8 cellular contexts compared by ENCODE assay signal in the genomic region with DNA sequence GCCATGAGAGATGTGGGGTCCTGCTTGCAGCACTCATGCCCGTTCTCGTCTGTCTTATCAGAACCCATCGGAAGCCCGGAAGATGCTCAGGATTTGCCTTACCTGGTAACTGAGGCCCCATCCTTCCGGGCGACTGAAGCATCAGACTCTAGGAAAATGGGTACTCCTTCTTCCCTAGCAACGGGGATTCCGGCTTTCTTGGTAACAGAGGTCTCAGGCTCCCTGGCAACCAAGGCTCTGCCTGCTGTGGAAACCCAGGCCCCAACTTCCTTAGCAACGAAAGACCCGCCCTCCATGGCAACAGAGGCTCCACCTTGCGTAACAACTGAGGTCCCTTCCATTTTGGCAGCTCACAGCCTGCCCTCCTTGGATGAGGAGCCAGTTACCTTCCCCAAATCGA. TPM values are rescaled to one million over a fixed set of nuclear protein-coding genes. Genes with fewer than 3 reads are reported as not detected.
A peak's percentile ranks its signal among the peaks of the same experiment; 100 is the strongest.
DNase-seq lines count a peak whose midpoint lies in the region; ATAC-seq and TF ChIP-seq lines count a peak whose summit lies in the region.

No MANE protein-coding gene starts in this region.

- H3F3A ChIP-seq in smooth muscle cell (ENCODE audit: low read depth) = peaks cover under 1% of the 10 kb centered on the region

- no peaks in the 10 kb centered on the region for H3K9me3 ChIP-seq in OCI-LY3 (ENCODE audit: insufficient read depth, low read length)
- H3K9me3 ChIP-seq in smooth muscle cell (replicated peaks; ENCODE audit: low read depth) = no peaks in the 10 kb centered on the region

- no peak for TF ChIP-seq CTCF in OCI-LY3 (IDR thresholded peaks at IDR 0.05; ENCODE audit: low read depth, low read length)
- TF ChIP-seq CTCF in smooth muscle cell (IDR thresholded peaks at IDR 0.05; ENCODE audit: borderline replicate concordance, insufficient read depth, poor library complexity, severe bottlenecking) = no peak

- ATAC-seq in GM18868 (IDR thresholded peaks at IDR 0.05; ENCODE audit: unreplicated experiment) (peak; percentile 73), HG03139 (IDR thresholded peaks at IDR 0.05; ENCODE audit: unreplicated experiment) (no peak)
- ATAC-seq in activated T-cell treated with anti-CD3 and anti-CD28 coated beads, Interleukin-2, amount 50 U/mL, for 72 hours (replicated peaks in 1 of 2) = peak; percentile 59 to 70

- no peaks in the 10 kb centered on the region for H3K27me3 ChIP-seq in OCI-LY3 (ENCODE audit: low read depth, low read length)
- no peaks in the 10 kb centered on the region for H3K27me3 ChIP-seq in smooth muscle cell (ENCODE audit: low read depth)

- H3K4me2 ChIP-seq in OCI-LY3 (ENCODE audit: low read length) (peak overlapping the region; percentile 45), smooth muscle cell (no peak overlapping the region)

- H3K36me3 Mint-ChIP-seq in activated T-cell treated with anti-CD3 and anti-CD28 coated beads, Interleukin-2, amount 50 U/mL, for 72 hours (ENCODE audit: insufficient read depth in 2 of 2) = peaks cover 0 to under 1% of the 10 kb centered on the region in 2 donors

- intact Hi-C loops in posterior vena cava (cut with DNase I) = no loop called here

- peak overlapping the region; percentile 84 for H3K27ac Mint-ChIP-seq in activated T-cell treated with anti-CD3 and anti-CD28 coated beads, Interleukin-2, amount 50 U/mL, for 72 hours

- peaks cover 51% of the 10 kb centered on the region for H3K4me1 Mint-ChIP-seq in activated T-cell treated with anti-CD3 and anti-CD28 coated beads, Interleukin-2, amount 50 U/mL, for 72 hours (ENCODE audit: low read depth)

- 77% methylated on average over 12 of the region's 12 CpGs for WGBS in smooth muscle cell (ENCODE audit: low lambda C conversion rate)

- peaks cover 17% of the 10 kb centered on the region for H3K36me3 ChIP-seq in OCI-LY3 (replicated peaks; ENCODE audit: low read depth, low read length)
- peaks cover 4% of the 10 kb centered on the region for H3K36me3 ChIP-seq in smooth muscle cell (ENCODE audit: low read depth)

- H4K20me1 ChIP-seq in OCI-LY3 (ENCODE audit: insufficient read depth, low read length) (no peaks in the 10 kb centered on the region), smooth muscle cell (ENCODE audit: low read depth) (no peaks in the 10 kb centered on the region)

- DNase-seq in activated T-cell treated with anti-CD3 and anti-CD28 coated beads, Interleukin-2, amount 50 U/mL, for 72 hours = peak; percentile 77 to 82
- DNase-seq in germinal center (ENCODE audit: low spot score) (peak; percentile 91), posterior vena cava (ENCODE audit: low spot score) (peak; percentile 93), smooth muscle cell (lab: John Stamatoyannopoulos, UW; ENCODE audit: unreplicated experiment) (no peak), NCI-H2227 treated with DMSO at 0.1 percent for 48 hours (lab: John Stamatoyannopoulos, UW) (no peak)

- no peak overlapping the region for H3K9ac ChIP-seq in OCI-LY3 (ENCODE audit: low read length)
- no peak overlapping the region for H3K9ac ChIP-seq in smooth muscle cell (ENCODE audit: low read depth)

- H3K4me1 ChIP-seq in OCI-LY3 (ENCODE audit: low read length) = peaks cover 10% of the 10 kb centered on the region
- no peaks in the 10 kb centered on the region for H3K4me1 ChIP-seq in smooth muscle cell (ENCODE audit: low read depth)

- no peaks in the 10 kb centered on the region for H3K9me3 Mint-ChIP-seq in activated T-cell treated with anti-CD3 and anti-CD28 coated beads, Interleukin-2, amount 50 U/mL, for 72 hours

- H3K79me2 ChIP-seq in OCI-LY3 (ENCODE audit: low read length) = no peaks in the 10 kb centered on the region
- H3K79me2 ChIP-seq in smooth muscle cell (ENCODE audit: low read depth) = no peaks in the 10 kb centered on the region

- no peaks in the 10 kb centered on the region for H3K27me3 Mint-ChIP-seq in activated T-cell treated with anti-CD3 and anti-CD28 coated beads, Interleukin-2, amount 50 U/mL, for 72 hours (ENCODE audit: low read depth)

- peak overlapping the region; percentile 69 for H2AFZ ChIP-seq in OCI-LY3 (ENCODE audit: low read depth, low read length)
- no peak overlapping the region for H2AFZ ChIP-seq in smooth muscle cell (ENCODE audit: low read depth)

- H3K27ac ChIP-seq in OCI-LY3 (ENCODE audit: low read length) = no peak overlapping the region
- H3K27ac ChIP-seq in smooth muscle cell (ENCODE audit: low read depth) = no peak overlapping the region

- peak overlapping the region; percentile 64 to 76 for H3K4me3 Mint-ChIP-seq in activated T-cell treated with anti-CD3 and anti-CD28 coated beads, Interleukin-2, amount 50 U/mL, for 72 hours

- H3K4me3 ChIP-seq in OCI-LY3 (ENCODE audit: low read length) = peak overlapping the region; percentile 53
- no peak overlapping the region for H3K4me3 ChIP-seq in smooth muscle cell

RNA-seq across cellular contexts. Expression of gene PI16, which starts 8.3 kb away (rescaled TPM):
- 1 to 10 TPM in 1 of 2 donors, under 1 TPM in 1; 0.14 to 4.2 TPM for total RNA-seq in activated T-cell treated with anti-CD3 and anti-CD28 coated beads, Interleukin-2, amount 50 U/mL, for 72 hours
- total RNA-seq in posterior vena cava (100 to 1,000 TPM in 1 of 2 donors, 10 to 100 TPM in 1; 51.4 to 221 TPM), smooth muscle cell (1.2 and 4.1 TPM in 2 replicates)
- 7.2 and 9.6 TPM in 2 replicates for polyA plus RNA-seq in smooth muscle cell

RNA-seq across cellular contexts. Expression of gene MTCH1, which starts 23.1 kb away (rescaled TPM):
- 100 to 1,000 TPM; 116 to 149 TPM for total RNA-seq in activated T-cell treated with anti-CD3 and anti-CD28 coated beads, Interleukin-2, amount 50 U/mL, for 72 hours
- 100 to 1,000 TPM; 148 to 150 TPM for total RNA-seq in posterior vena cava
- 200 and 225 TPM in 2 replicates for total RNA-seq in smooth muscle cell
- 441 and 517 TPM in 2 replicates for polyA plus RNA-seq in smooth muscle cell

RNA-seq across cellular contexts. Expression of gene FGD2, which starts 42.6 kb away (rescaled TPM):
- 1 to 10 TPM; 1.4 to 3.2 TPM for total RNA-seq in activated T-cell treated with anti-CD3 and anti-CD28 coated beads, Interleukin-2, amount 50 U/mL, for 72 hours
- total RNA-seq in posterior vena cava = 10 to 100 TPM; 23.2 to 35.5 TPM
- not detected in 2 replicates for total RNA-seq in smooth muscle cell
- polyA plus RNA-seq in smooth muscle cell = not detected in 2 replicates

Comparison
In these comparisons a context has a peak if more than half of its experiments do, and no peak if none do; other contexts are left out.
1. DNase-seq: peak in activated T-cell treated with anti-CD3 and anti-CD28 coated beads, Interleukin-2, amount 50 U/mL, for 72 hours (2 of 2), germinal center (single experiment) and posterior vena cava (single experiment); none in smooth muscle cell (single experiment) and NCI-H2227 treated with DMSO at 0.1 percent for 48 hours (single experiment).
2. RNA of gene PI16, which starts 8.3 kb away (total RNA-seq): 51.4 to 221 TPM in posterior vena cava; 0.14 to 4.2 TPM in activated T-cell treated with anti-CD3 and anti-CD28 coated beads, Interleukin-2, amount 50 U/mL, for 72 hours and 1.2 to 4.1 TPM in smooth muscle cell; every median in the first group is over 10 times any median in the second.
3. RNA of gene FGD2, which starts 42.6 kb away (total RNA-seq): 23.2 to 35.5 TPM in posterior vena cava; 1.4 to 3.2 TPM in activated T-cell treated with anti-CD3 and anti-CD28 coated beads, Interleukin-2, amount 50 U/mL, for 72 hours and not detected in smooth muscle cell; every median in the first group is over 4 times any median in the second.